ENCODE assay signal across 1 cellular context in the genomic region with DNA sequence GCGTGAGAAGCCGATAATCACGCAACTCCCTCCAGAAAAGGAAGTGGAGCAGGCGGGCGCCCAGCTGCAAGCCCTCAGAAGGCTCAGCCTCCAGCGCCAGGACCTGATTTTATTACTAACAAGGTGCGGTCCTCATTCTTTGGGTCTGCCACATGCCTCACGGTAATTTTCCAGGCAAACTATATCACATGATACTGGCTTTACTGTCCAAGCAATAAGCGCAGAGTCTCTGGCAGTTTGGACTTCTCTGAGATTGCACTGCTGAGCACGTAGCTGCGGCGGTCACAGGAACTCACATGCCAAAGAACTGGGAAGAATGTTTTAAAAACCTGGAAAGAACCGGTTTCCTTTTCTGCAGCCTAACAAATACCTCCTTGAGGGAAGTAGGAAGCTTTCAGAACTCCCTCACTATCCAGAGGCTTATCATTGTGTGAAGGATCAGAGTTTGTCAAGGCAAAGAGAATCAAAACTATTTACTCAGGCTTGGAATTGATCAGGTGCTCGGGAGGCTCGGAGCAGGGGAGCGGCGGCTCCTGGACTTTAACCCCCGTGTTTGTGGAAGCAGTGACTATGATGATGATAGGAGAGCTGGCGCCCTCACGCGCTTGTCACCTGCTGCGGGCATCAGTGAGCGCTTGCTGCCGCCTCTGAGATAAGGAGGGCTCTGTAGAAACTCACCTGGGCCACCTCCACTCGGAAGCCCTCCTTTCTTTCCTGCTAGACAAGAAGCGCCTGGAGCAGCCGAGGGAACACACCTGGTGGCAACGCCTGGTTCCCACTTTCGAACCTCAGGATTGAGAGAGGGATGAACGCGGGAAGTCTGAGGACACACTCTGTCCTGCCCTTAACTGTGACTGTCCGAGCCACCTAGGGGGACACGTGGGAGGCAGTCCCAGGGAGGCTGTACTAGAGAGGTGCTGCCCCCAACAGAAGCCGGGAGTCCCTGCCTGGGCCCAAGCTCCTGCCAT.
A peak's percentile ranks its signal among the peaks of the same experiment; 100 is the strongest.
TF ChIP-seq lines count a peak whose summit lies in the region.

No MANE protein-coding gene starts in this region.

TF ChIP-seq in HepG2, 621 proteins besides CTCF, POLR2A, EP300 and RAD21 (continued from another document and continues in another):
- TF ChIP-seq, protein P1, sequence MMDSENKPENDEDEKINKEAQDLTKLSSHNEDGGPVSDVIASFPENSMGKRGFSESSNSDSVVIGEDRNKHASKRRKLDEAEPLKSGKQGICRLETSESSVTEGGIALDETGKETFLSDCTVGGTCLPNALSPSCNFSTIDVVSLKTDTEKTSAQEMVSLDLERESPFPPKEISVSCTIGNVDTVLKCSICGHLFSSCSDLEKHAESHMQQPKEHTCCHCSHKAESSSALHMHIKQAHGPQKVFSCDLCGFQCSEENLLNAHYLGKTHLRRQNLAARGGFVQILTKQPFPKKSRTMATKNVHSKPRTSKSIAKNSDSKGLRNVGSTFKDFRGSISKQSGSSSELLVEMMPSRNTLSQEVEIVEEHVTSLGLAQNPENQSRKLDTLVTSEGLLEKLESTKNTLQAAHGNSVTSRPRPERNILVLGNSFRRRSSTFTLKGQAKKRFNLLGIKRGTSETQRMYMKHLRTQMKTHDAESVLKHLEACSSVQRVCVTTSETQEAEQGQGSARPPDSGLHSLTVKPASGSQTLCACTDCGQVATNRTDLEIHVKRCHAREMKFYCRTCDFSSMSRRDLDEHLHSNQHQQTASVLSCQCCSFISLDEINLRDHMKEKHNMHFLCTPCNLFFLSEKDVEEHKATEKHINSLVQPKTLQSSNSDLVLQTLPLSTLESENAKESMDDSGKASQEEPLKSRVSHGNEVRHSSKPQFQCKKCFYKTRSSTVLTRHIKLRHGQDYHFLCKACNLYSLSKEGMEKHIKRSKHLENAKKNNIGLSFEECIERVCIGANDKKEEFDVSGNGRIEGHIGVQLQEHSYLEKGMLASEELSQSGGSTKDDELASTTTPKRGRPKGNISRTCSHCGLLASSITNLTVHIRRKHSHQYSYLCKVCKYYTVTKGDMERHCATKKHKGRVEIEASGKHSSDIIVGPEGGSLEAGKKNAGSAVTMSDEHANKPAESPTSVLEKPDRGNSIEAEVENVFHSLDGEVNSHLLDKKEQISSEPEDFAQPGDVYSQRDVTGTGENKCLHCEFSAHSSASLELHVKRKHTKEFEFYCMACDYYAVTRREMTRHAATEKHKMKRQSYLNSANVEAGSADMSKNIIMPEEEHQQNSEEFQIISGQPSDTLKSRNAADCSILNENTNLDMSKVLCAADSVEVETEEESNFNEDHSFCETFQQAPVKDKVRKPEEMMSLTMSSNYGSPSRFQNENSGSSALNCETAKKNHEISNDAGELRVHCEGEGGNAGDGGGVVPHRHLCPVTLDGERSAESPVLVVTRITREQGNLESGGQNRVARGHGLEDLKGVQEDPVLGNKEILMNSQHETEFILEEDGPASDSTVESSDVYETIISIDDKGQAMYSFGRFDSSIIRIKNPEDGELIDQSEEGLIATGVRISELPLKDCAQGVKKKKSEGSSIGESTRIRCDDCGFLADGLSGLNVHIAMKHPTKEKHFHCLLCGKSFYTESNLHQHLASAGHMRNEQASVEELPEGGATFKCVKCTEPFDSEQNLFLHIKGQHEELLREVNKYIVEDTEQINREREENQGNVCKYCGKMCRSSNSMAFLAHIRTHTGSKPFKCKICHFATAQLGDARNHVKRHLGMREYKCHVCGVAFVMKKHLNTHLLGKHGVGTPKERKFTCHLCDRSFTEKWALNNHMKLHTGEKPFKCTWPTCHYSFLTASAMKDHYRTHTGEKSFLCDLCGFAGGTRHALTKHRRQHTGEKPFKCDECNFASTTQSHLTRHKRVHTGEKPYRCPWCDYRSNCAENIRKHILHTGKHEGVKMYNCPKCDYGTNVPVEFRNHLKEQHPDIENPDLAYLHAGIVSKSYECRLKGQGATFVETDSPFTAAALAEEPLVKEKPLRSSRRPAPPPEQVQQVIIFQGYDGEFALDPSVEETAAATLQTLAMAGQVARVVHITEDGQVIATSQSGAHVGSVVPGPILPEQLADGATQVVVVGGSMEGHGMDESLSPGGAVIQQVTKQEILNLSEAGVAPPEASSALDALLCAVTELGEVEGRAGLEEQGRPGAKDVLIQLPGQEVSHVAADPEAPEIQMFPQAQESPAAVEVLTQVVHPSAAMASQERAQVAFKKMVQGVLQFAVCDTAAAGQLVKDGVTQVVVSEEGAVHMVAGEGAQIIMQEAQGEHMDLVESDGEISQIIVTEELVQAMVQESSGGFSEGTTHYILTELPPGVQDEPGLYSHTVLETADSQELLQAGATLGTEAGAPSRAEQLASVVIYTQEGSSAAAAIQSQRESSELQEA (CRISPR knock-in tag; IDR thresholded peaks at IDR 0.05; ENCODE audit: not compliant biosample characterization) = no peak
- TF ChIP-seq, protein P2, sequence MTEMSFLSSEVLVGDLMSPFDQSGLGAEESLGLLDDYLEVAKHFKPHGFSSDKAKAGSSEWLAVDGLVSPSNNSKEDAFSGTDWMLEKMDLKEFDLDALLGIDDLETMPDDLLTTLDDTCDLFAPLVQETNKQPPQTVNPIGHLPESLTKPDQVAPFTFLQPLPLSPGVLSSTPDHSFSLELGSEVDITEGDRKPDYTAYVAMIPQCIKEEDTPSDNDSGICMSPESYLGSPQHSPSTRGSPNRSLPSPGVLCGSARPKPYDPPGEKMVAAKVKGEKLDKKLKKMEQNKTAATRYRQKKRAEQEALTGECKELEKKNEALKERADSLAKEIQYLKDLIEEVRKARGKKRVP (CRISPR knock-in tag; IDR thresholded peaks at IDR 0.05) = peak in 1 of 2 experiments; percentile 75; a peak in 1 of 4 replicates
- TF ChIP-seq ZNF615 (CRISPR knock-in tag; IDR thresholded peaks at IDR 0.05; ENCODE audit: borderline replicate concordance) (peak; percentile 37; the same call in 1 of the 2 replicates), YY1 (IDR thresholded peaks at IDR 0.05; ENCODE audit: insufficient read depth, insufficient replicate concordance, low read depth, low read length) (peak; percentile 31), ZNF530 (CRISPR knock-in tag; IDR thresholded peaks at IDR 0.05; ENCODE audit: low read depth) (no peak), SIN3B (IDR thresholded peaks at IDR 0.05; ENCODE audit: low read length) (no peak), ZNF713 (CRISPR knock-in tag; IDR thresholded peaks at IDR 0.05) (0 out of 2 replicates have a peak, but pooled peaks have one; percentile 90), ZBTB42 (CRISPR knock-in tag; IDR thresholded peaks at IDR 0.05) (0 out of 2 replicates have a peak, but pooled peaks have one; percentile 51), SP5 (CRISPR knock-in tag; IDR thresholded peaks at IDR 0.05; ENCODE audit: borderline replicate concordance, low read depth) (0 out of 2 replicates have a peak, but pooled peaks have one; percentile 23), ZNF496 (CRISPR knock-in tag; IDR thresholded peaks at IDR 0.05; ENCODE audit: insufficient replicate concordance) (no peak), AKAP8 (CRISPR knock-in tag; IDR thresholded peaks at IDR 0.05) (0 out of 2 replicates have a peak, but pooled peaks have one; percentile 25), DNMT3B (CRISPR knock-in tag; conservative IDR thresholded peaks at IDR 0.05) (no peak), NR2F2 (IDR thresholded peaks at IDR 0.05; ENCODE audit: borderline replicate concordance, low read depth) (peak; percentile 67; the same call in 1 of the 2 replicates), ZNF296 (CRISPR knock-in tag; conservative IDR thresholded peaks at IDR 0.05) (no peak), ZZZ3 (CRISPR knock-in tag; IDR thresholded peaks at IDR 0.05; ENCODE audit: borderline replicate concordance) (peak; percentile 75; the same call in 1 of the 2 replicates), HMGA1 (CRISPR knock-in tag; conservative IDR thresholded peaks at IDR 0.05) (no peak), MEF2D (CRISPR knock-in tag; IDR thresholded peaks at IDR 0.05) (peak; percentile 72), KAT7 (CRISPR knock-in tag; IDR thresholded peaks at IDR 0.05; ENCODE audit: borderline replicate concordance) (no peak), CHD4 (IDR thresholded peaks at IDR 0.05; ENCODE audit: borderline replicate concordance, low read length) (no peak; the same call in 1 of the 2 replicates), ZNF782 (CRISPR knock-in tag; IDR thresholded peaks at IDR 0.05; ENCODE audit: borderline replicate concordance) (no peak; the same call in 1 of the 2 replicates), ARNTL (CRISPR knock-in tag; IDR thresholded peaks at IDR 0.05) (peak; percentile 74), YEATS2 (CRISPR knock-in tag; IDR thresholded peaks at IDR 0.05; ENCODE audit: borderline replicate concordance) (no peak; the same call in 1 of the 2 replicates), SP2 (CRISPR knock-in tag; IDR thresholded peaks at IDR 0.05) (no peak), HNRNPLL (IDR thresholded peaks at IDR 0.05; ENCODE audit: low read depth, low read length, poor library complexity, severe bottlenecking) (peak; percentile 34), PTBP1 (IDR thresholded peaks at IDR 0.05; ENCODE audit: low read depth, low read length, poor library complexity, severe bottlenecking) (peak; percentile 85), ELF4 (CRISPR knock-in tag; IDR thresholded peaks at IDR 0.05; ENCODE audit: borderline replicate concordance) (peak; percentile 91), ZNF33B (CRISPR knock-in tag; IDR thresholded peaks at IDR 0.05) (peak; percentile 77; the same call in 1 of the 2 replicates), ZSCAN31 (CRISPR knock-in tag; IDR thresholded peaks at IDR 0.05; ENCODE audit: low read depth) (peak; percentile 47), KLF9 (CRISPR knock-in tag; IDR thresholded peaks at IDR 0.05; ENCODE audit: low read depth) (no peak), NONO (IDR thresholded peaks at IDR 0.05) (no peak), NONO (CRISPR knock-in tag; conservative IDR thresholded peaks at IDR 0.05) (peak; percentile 67), POGZ (CRISPR knock-in tag; IDR thresholded peaks at IDR 0.05) (peak; percentile 68), ZNF83 (CRISPR knock-in tag; IDR thresholded peaks at IDR 0.05; ENCODE audit: borderline replicate concordance) (no peak)
- TF ChIP-seq, protein P3, sequence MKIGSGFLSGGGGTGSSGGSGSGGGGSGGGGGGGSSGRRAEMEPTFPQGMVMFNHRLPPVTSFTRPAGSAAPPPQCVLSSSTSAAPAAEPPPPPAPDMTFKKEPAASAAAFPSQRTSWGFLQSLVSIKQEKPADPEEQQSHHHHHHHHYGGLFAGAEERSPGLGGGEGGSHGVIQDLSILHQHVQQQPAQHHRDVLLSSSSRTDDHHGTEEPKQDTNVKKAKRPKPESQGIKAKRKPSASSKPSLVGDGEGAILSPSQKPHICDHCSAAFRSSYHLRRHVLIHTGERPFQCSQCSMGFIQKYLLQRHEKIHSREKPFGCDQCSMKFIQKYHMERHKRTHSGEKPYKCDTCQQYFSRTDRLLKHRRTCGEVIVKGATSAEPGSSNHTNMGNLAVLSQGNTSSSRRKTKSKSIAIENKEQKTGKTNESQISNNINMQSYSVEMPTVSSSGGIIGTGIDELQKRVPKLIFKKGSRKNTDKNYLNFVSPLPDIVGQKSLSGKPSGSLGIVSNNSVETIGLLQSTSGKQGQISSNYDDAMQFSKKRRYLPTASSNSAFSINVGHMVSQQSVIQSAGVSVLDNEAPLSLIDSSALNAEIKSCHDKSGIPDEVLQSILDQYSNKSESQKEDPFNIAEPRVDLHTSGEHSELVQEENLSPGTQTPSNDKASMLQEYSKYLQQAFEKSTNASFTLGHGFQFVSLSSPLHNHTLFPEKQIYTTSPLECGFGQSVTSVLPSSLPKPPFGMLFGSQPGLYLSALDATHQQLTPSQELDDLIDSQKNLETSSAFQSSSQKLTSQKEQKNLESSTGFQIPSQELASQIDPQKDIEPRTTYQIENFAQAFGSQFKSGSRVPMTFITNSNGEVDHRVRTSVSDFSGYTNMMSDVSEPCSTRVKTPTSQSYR (CRISPR knock-in tag; IDR thresholded peaks at IDR 0.05; ENCODE audit: borderline replicate concordance) = no peak
- TF ChIP-seq, protein P4, sequence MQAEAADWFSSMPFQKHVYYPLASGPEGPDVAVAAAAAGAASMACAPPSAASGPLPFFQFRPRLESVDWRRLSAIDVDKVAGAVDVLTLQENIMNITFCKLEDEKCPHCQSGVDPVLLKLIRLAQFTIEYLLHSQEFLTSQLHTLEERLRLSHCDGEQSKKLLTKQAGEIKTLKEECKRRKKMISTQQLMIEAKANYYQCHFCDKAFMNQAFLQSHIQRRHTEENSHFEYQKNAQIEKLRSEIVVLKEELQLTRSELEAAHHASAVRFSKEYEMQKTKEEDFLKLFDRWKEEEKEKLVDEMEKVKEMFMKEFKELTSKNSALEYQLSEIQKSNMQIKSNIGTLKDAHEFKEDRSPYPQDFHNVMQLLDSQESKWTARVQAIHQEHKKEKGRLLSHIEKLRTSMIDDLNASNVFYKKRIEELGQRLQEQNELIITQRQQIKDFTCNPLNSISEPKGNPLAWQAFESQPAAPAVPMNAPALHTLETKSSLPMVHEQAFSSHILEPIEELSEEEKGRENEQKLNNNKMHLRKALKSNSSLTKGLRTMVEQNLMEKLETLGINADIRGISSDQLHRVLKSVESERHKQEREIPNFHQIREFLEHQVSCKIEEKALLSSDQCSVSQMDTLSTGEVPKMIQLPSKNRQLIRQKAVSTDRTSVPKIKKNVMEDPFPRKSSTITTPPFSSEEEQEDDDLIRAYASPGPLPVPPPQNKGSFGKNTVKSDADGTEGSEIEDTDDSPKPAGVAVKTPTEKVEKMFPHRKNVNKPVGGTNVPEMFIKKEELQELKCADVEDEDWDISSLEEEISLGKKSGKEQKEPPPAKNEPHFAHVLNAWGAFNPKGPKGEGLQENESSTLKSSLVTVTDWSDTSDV (CRISPR knock-in tag; IDR thresholded peaks at IDR 0.05) = no peak
- TF ChIP-seq, protein P5, sequence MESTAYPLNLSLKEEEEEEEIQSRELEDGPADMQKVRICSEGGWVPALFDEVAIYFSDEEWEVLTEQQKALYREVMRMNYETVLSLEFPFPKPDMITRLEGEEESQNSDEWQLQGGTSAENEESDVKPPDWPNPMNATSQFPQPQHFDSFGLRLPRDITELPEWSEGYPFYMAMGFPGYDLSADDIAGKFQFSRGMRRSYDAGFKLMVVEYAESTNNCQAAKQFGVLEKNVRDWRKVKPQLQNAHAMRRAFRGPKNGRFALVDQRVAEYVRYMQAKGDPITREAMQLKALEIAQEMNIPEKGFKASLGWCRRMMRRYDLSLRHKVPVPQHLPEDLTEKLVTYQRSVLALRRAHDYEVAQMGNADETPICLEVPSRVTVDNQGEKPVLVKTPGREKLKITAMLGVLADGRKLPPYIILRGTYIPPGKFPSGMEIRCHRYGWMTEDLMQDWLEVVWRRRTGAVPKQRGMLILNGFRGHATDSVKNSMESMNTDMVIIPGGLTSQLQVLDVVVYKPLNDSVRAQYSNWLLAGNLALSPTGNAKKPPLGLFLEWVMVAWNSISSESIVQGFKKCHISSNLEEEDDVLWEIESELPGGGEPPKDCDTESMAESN (CRISPR knock-in tag; conservative IDR thresholded peaks at IDR 0.05) = peak; percentile 61; the same call in 1 of the 2 replicates
- TF ChIP-seq, protein P6, sequence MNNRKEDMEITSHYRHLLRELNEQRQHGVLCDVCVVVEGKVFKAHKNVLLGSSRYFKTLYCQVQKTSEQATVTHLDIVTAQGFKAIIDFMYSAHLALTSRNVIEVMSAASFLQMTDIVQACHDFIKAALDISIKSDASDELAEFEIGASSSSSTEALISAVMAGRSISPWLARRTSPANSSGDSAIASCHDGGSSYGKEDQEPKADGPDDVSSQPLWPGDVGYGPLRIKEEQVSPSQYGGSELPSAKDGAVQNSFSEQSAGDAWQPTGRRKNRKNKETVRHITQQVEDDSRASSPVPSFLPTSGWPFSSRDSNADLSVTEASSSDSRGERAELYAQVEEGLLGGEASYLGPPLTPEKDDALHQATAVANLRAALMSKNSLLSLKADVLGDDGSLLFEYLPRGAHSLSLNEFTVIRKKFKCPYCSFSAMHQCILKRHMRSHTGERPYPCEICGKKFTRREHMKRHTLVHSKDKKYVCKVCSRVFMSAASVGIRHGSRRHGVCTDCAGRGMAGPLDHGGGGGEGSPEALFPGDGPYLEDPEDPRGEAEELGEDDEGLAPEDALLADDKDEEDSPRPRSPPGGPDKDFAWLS (CRISPR knock-in tag; IDR thresholded peaks at IDR 0.05; ENCODE audit: borderline replicate concordance) = no peak
